26 cellular contexts compared by ENCODE assay signal in genomic region chr3:74539879-74540278, GRCh38.
"Had no signal": no experiment of that assay in that cellular context is flagged by ENCODE, and none has a peak within 500 bp of the region (broad histone marks: within the 10 kb centered on the region; RNA-seq: fewer than 3 reads in every experiment).

No MANE protein-coding gene starts in this region.

- H3K9me3 ChIP-seq: esophagus squamous epithelium, lower lobe of right lung, ovary, right lobe of liver, suprapubic skin, vagina had no signal

- ATAC-seq: left ventricle myocardium superior; lower lobe of right lung; natural killer cell; stimulated activated naive CD8-positive, alpha-beta T cell treated with anti-CD3 and anti-CD28 coated beads, Interleukin-15, amount 100 ng/mL, for 72 hours had no signal

- DNase-seq: dermis blood vessel endothelial cell; effector memory CD4-positive, alpha-beta T cell; esophagus squamous epithelium; hypothalamus; immature natural killer cell; islet precursor cell; kidney glomerular epithelial cell; left colon; left ventricle myocardium superior; lower lobe of right lung; natural killer cell; occipital lobe; ovary; posterior cingulate gyrus; right lobe of liver; stimulated activated CD4-positive, alpha-beta T cell treated with anti-CD3 and anti-CD28 coated beads, Interleukin-12 subunit alpha, Interleukin-12 subunit beta, amount 100 ng/mL, for 4 hours; stimulated activated CD4-positive, alpha-beta T cell treated with anti-CD3 and anti-CD28 coated beads, Interleukin-1b, Interleukin-23, amount 100 ng/mL, for 48 hours; stimulated activated CD4-positive, alpha-beta T cell treated with anti-CD3 and anti-CD28 coated beads, Interleukin-4, amount 100 ng/mL, for 1 hour; stimulated activated CD8-positive, alpha-beta memory T cell treated with anti-CD3 and anti-CD28 coated beads, Interleukin-4, amount 100 ng/mL, for 48 hours; stimulated activated naive CD4-positive, alpha-beta T cell; stimulated activated naive CD8-positive, alpha-beta T cell treated with anti-CD3 and anti-CD28 coated beads, Interleukin-15, amount 100 ng/mL, for 72 hours; trophoblast cell had no signal

- H3K4me1 ChIP-seq: esophagus squamous epithelium, lower lobe of right lung, right lobe of liver, suprapubic skin, vagina had no signal

- H3K27me3 ChIP-seq: esophagus squamous epithelium, ovary, right lobe of liver, suprapubic skin, vagina had no signal

- H3K4me3 ChIP-seq: coronary artery, esophagus squamous epithelium, lower lobe of right lung, ovary, right lobe of liver, smooth muscle cell, suprapubic skin, vagina had no signal

- H3K27ac ChIP-seq: coronary artery, esophagus squamous epithelium, lower lobe of right lung, ovary, right lobe of liver, suprapubic skin, vagina had no signal

- H3K36me3 ChIP-seq: esophagus squamous epithelium, lower lobe of right lung, ovary, right lobe of liver, suprapubic skin, vagina had no signal
